ENCODE assay signal across 9 cellular contexts in the genomic region with DNA sequence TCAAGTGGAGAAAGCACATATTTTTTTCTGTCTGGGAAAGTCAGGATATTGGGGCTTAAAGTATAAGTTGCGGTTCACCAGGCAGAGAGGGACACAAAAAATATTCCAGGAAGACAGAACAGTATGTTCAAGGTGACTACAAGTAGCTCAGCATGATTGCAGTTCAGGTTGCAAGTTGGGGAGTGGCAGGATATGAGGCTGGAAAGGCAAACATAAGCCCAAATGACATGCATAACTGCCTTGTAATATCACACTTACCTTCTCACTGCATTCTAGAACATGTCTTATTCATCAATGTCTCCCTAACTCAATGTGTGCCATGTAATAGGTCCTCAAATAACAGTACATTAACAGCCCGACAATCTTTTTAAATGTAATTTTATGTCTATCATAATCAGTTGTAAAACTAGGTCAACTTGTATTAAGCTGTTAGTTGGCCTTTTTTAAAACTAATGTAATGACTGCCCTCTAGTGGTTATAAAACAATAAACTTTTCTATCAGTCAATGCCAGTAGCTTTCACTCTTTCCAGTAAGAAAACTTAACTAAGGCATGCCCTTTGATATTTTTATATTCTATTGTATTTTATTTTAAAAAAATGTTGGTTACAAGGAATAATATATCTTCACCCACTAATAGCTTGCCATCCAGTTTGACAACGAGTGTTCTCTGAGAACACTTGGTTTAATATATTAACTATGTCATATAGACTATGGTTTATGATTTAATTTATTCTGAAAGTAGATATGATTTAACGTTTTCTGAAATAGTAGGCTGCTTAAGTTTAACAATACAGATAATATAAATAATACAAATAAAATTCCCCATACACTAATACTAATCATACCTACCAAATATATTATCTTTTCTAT. TPM values are rescaled to one million over a fixed set of nuclear protein-coding genes. Genes with fewer than 3 reads are reported as not detected.
DNase-seq lines count a peak whose midpoint lies in the region; ATAC-seq and TF ChIP-seq lines count a peak whose summit lies in the region.
"Had no signal": no experiment of that assay in that cellular context is flagged by ENCODE, and none has a peak within 500 bp of the region (broad histone marks: within the 10 kb centered on the region; RNA-seq: fewer than 3 reads in every experiment).

No MANE protein-coding gene starts in this region.

- TF ChIP-seq CTCF in Peyer's patch (IDR thresholded peaks at IDR 0.05) (peak in 5 of 6 experiments; percentile 57 to 75 (median 70)), epithelial cell of esophagus (IDR thresholded peaks at IDR 0.05; ENCODE audit: insufficient read depth, low read depth, low read length, missing control alignments) (peak; percentile 25), neural cell (IDR thresholded peaks at IDR 0.05; ENCODE audit: poor library complexity, severe bottlenecking) (peak; percentile 74)

- H3K9ac ChIP-seq in neural cell (ENCODE audit: low read length), result no peak overlapping the region

- H3K9me3 Mint-ChIP-seq in activated naive CD8-positive, alpha-beta T cell treated with anti-CD3 and anti-CD28 coated beads, Interleukin-2, amount 50 U/mL, for 24 hours, result no peaks in the 10 kb centered on the region

- H4K20me1 ChIP-seq in neural cell (ENCODE audit: insufficient read depth), result no peaks in the 10 kb centered on the region

- no peak overlapping the region for H3K4me3 ChIP-seq in Peyer's patch
- H3K4me3 ChIP-seq in epithelial cell of esophagus (ENCODE audit: low read length), result no peak overlapping the region
- H3K4me3 ChIP-seq in neural cell (ENCODE audit: low read length), result no peak overlapping the region

- H3K27ac ChIP-seq in Peyer's patch, result peak overlapping the region in 2 of 4 donors; percentile 6 to 53
- no peak overlapping the region for H3K27ac ChIP-seq in neural cell (ENCODE audit: low read length)

- no peak overlapping the region for H3K27ac Mint-ChIP-seq in activated naive CD8-positive, alpha-beta T cell treated with anti-CD3 and anti-CD28 coated beads, Interleukin-2, amount 50 U/mL, for 24 hours

- no peak for TF ChIP-seq POLR2A in Peyer's patch (IDR thresholded peaks at IDR 0.05)

- no peaks in the 10 kb centered on the region for H3K9me3 ChIP-seq in Peyer's patch
- H3K9me3 ChIP-seq in neural cell (ENCODE audit: low read length), result no peaks in the 10 kb centered on the region

- DNase-seq in EH (ENCODE audit: low read depth), result peak; percentile 63
- DNase-seq in Kasumi-1 (lab: John Stamatoyannopoulos, UW), result peak; percentile 61 to 83
- peak in 1 of 3 donors; percentile 55 for DNase-seq in Peyer's patch
- DNase-seq in epithelial cell of esophagus (ENCODE audit: low read depth), result peak; percentile 90
- no peak for DNase-seq in activated naive CD8-positive, alpha-beta T cell treated with anti-CD3 and anti-CD28 coated beads, Interleukin-2, amount 50 U/mL, for 24 hours
- no peak for DNase-seq in activated effector memory CD4-positive, alpha-beta T cell treated with Interleukin-2 at 50 U/mL for 16 hours

- peaks cover 14% of the 10 kb centered on the region for H3K27me3 Mint-ChIP-seq in activated naive CD8-positive, alpha-beta T cell treated with anti-CD3 and anti-CD28 coated beads, Interleukin-2, amount 50 U/mL, for 24 hours

- H3K9me2 ChIP-seq in neural cell (ENCODE audit: insufficient read depth, low read length), result no peaks in the 10 kb centered on the region

- no peak overlapping the region for H2AFZ ChIP-seq in neural cell (ENCODE audit: low read depth, low read length)

- ATAC-seq in GM21619 (IDR thresholded peaks at IDR 0.05; ENCODE audit: unreplicated experiment), result peak; percentile 84
- no peak for ATAC-seq in activated naive CD8-positive, alpha-beta T cell treated with anti-CD3 and anti-CD28 coated beads, Interleukin-2, amount 50 U/mL, for 24 hours

- TF ChIP-seq RAD21 in neural cell (conservative IDR thresholded peaks at IDR 0.05), result peak; percentile 79

- no peak overlapping the region for H3K4me2 ChIP-seq in neural cell (ENCODE audit: low read length)

- H3K27me3 ChIP-seq in Peyer's patch (no peaks in the 10 kb centered on the region), neural cell (ENCODE audit: insufficient read depth, low read depth, low read length) (no peaks in the 10 kb centered on the region)

- H3K4me1 Mint-ChIP-seq in activated naive CD8-positive, alpha-beta T cell treated with anti-CD3 and anti-CD28 coated beads, Interleukin-2, amount 50 U/mL, for 24 hours, result no peaks in the 10 kb centered on the region

- H3F3A ChIP-seq in neural cell (ENCODE audit: insufficient read depth, low read length, poor library complexity, severe bottlenecking), result no peaks in the 10 kb centered on the region

- H3K36me3 ChIP-seq in Peyer's patch (no peaks in the 10 kb centered on the region), neural cell (ENCODE audit: insufficient read depth, low read length) (no peaks in the 10 kb centered on the region)

- no peak overlapping the region for H3K4me3 Mint-ChIP-seq in activated naive CD8-positive, alpha-beta T cell treated with anti-CD3 and anti-CD28 coated beads, Interleukin-2, amount 50 U/mL, for 24 hours

- H3K79me2 ChIP-seq in neural cell (replicated peaks; ENCODE audit: insufficient read depth, low read length), result no peaks in the 10 kb centered on the region

- no peaks in the 10 kb centered on the region for H3K36me3 Mint-ChIP-seq in activated naive CD8-positive, alpha-beta T cell treated with anti-CD3 and anti-CD28 coated beads, Interleukin-2, amount 50 U/mL, for 24 hours (ENCODE audit: low read depth)

- H3K4me1 ChIP-seq in Peyer's patch, result no peaks in the 10 kb centered on the region

- TF ChIP-seq EP300 in neural cell (conservative IDR thresholded peaks at IDR 0.05; ENCODE audit: poor library complexity, severe bottlenecking), result peak; percentile 91

TF ChIP-seq in neural cell, 6 proteins besides CTCF, POLR2A, EP300 and RAD21:
- TF ChIP-seq POLR2AphosphoS5 (IDR thresholded peaks at IDR 0.05) (peak; percentile 64), SMC3 (conservative IDR thresholded peaks at IDR 0.05; ENCODE audit: poor library complexity) (peak; percentile 78), EZH2 (IDR thresholded peaks at IDR 0.05; ENCODE audit: borderline replicate concordance, insufficient read depth, low read length, poor library complexity, severe bottlenecking) (no peak)

RNA-seq across cellular contexts. Expression of a gene that starts 39.4 kb away (rescaled TPM):
- total RNA-seq in Peyer's patch, result under 1 TPM in 1 of 4 donors, not detected in 3; 0.54 TPM
- polyA plus RNA-seq in neural cell, result not detected in 2 replicates
- polyA minus RNA-seq in neural cell, result not detected in 2 replicates
- total RNA-seq: activated CD8-positive, alpha-beta memory T cell treated with anti-CD3 and anti-CD28 coated beads for 36 hours had no signal

Comparison
In these comparisons a context has a peak if more than half of its experiments do, and no peak if none do; other contexts are left out.
1. DNase-seq: peak in EH (single experiment), Kasumi-1 (2 of 2) and epithelial cell of esophagus (single experiment); none in activated naive CD8-positive, alpha-beta T cell treated with anti-CD3 and anti-CD28 coated beads, Interleukin-2, amount 50 U/mL, for 24 hours (single experiment) and activated effector memory CD4-positive, alpha-beta T cell treated with Interleukin-2 at 50 U/mL for 16 hours (single experiment).
2. Peak in every context shown above with its lines, with median percentiles within 50 percentile points of each other: CTCF ChIP-seq.